In the genomic region with DNA sequence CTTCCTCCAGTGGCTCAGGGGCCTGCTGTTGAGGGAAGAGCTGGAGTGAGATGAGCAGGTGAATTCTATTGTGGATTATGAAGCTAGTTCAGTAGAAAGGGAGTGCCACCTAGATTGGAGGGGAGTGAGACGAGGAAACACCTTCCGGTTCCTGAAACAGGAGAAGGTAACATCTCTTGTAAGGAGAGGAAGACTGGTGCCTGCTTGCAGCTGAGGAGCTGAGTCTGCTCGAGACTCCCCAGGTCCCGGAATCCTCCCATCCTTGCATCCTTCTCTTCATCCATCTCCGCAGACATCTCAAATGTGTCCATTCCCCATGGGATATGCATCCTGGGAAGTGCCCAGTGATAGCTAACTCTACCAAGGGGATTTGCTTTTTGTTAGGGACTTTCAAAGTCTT, we compare ENCODE assay signal across 8 cellular contexts.
"Had no signal": no experiment of that assay in that cellular context is flagged by ENCODE, and none has a peak within 500 bp of the region (broad histone marks: within the 10 kb centered on the region; RNA-seq: fewer than 3 reads in every experiment).

No MANE protein-coding gene starts in this region.

- H3K4me3 ChIP-seq: GM12878 had no signal

- DNase-seq: GDM1, GF-D8 had no signal

- ATAC-seq: GM12878 had no signal

- FAIRE-seq: G401.6, GM12878, GM12891, GM12892, GM18507, GM19239 had no signal
